ENCODE assay signal across 23 cellular contexts in genomic region chr1:58282623-58283022, GRCh38.
"Had no signal": no experiment of that assay in that cellular context is flagged by ENCODE, and none has a peak within 500 bp of the region (broad histone marks: within the 10 kb centered on the region; RNA-seq: fewer than 3 reads in every experiment).

No MANE protein-coding gene starts in this region.

- H3K4me3 Mint-ChIP-seq: activated B cell treated with CpG ODN at 0.5 μM for 24 hours; activated CD4-positive, alpha-beta T cell treated with anti-CD3 and anti-CD28 coated beads, Interleukin-2, amount 10 ng/mL, durations not matched to agents 24 days and 14 days; activated CD8-positive, alpha-beta memory T cell treated with anti-CD3 and anti-CD28 coated beads, Interleukin-2, amount 10 ng/mL, durations not matched to agents 7 days and 5 days; activated naive CD4-positive, alpha-beta T cell treated with anti-CD3 and anti-CD28 coated beads, Interleukin-2, amount 50 U/mL, for 24 hours; activated T-cell treated with anti-CD3 and anti-CD28 coated beads, Interleukin-2, amount 50 U/mL, for 24 hours; activated T-helper 1 cell treated with anti-CD3 and anti-CD28 coated beads, Interleukin-12 subunit alpha, Interleukin-12 subunit beta, Interleukin-2, Interleukin-4 antibody, amounts not matched to agents 30 ng/mL and 10 ng/mL and 1 ng/mL, durations not matched to agents 14 hours and 24 hours and 36 hours; T-helper 17 cell had no signal

- ATAC-seq: activated CD8-positive, alpha-beta memory T cell treated with anti-CD3 and anti-CD28 coated beads, Interleukin-2, amount 10 ng/mL, durations not matched to agents 7 days and 5 days; T-helper 17 cell had no signal

- H3K4me1 Mint-ChIP-seq: activated B cell treated with CpG ODN at 0.5 μM for 24 hours; activated CD4-positive, alpha-beta T cell treated with anti-CD3 and anti-CD28 coated beads, Interleukin-2, amount 10 ng/mL, durations not matched to agents 24 days and 14 days; activated CD8-positive, alpha-beta memory T cell treated with anti-CD3 and anti-CD28 coated beads, Interleukin-2, amount 10 ng/mL, durations not matched to agents 7 days and 5 days; activated naive CD4-positive, alpha-beta T cell treated with anti-CD3 and anti-CD28 coated beads, Interleukin-2, amount 50 U/mL, for 24 hours; T-helper 17 cell had no signal

- H3K27ac Mint-ChIP-seq: activated B cell treated with CpG ODN at 0.5 μM for 24 hours; activated CD4-positive, alpha-beta T cell treated with anti-CD3 and anti-CD28 coated beads, Interleukin-2, amount 10 ng/mL, durations not matched to agents 24 days and 14 days; activated CD8-positive, alpha-beta memory T cell treated with anti-CD3 and anti-CD28 coated beads, Interleukin-2, amount 10 ng/mL, durations not matched to agents 7 days and 5 days; activated naive CD4-positive, alpha-beta T cell treated with anti-CD3 and anti-CD28 coated beads, Interleukin-2, amount 50 U/mL, for 24 hours; activated T-cell treated with anti-CD3 and anti-CD28 coated beads, Interleukin-2, amount 50 U/mL, for 24 hours; activated T-helper 1 cell treated with anti-CD3 and anti-CD28 coated beads, Interleukin-12 subunit alpha, Interleukin-12 subunit beta, Interleukin-2, Interleukin-4 antibody, amounts not matched to agents 30 ng/mL and 10 ng/mL and 1 ng/mL, durations not matched to agents 14 hours and 24 hours and 36 hours; T-helper 17 cell had no signal

- H3K9me3 Mint-ChIP-seq: activated CD4-positive, alpha-beta T cell treated with anti-CD3 and anti-CD28 coated beads, Interleukin-2, amount 10 ng/mL, durations not matched to agents 24 days and 14 days; activated naive CD4-positive, alpha-beta T cell treated with anti-CD3 and anti-CD28 coated beads, Interleukin-2, amount 50 U/mL, for 24 hours; activated T-helper 1 cell treated with anti-CD3 and anti-CD28 coated beads, Interleukin-12 subunit alpha, Interleukin-12 subunit beta, Interleukin-2, Interleukin-4 antibody, amounts not matched to agents 30 ng/mL and 10 ng/mL and 1 ng/mL, durations not matched to agents 14 hours and 24 hours and 36 hours had no signal

- H3K9me3 ChIP-seq: breast epithelium, Peyer's patch had no signal

- H3K27ac ChIP-seq: breast epithelium, Peyer's patch, RWPE1 had no signal

- H3K36me3 Mint-ChIP-seq: activated CD8-positive, alpha-beta memory T cell treated with anti-CD3 and anti-CD28 coated beads, Interleukin-2, amount 10 ng/mL, durations not matched to agents 7 days and 5 days had no signal

- H3K4me1 ChIP-seq: breast epithelium, Peyer's patch had no signal

- H3K27me3 Mint-ChIP-seq: activated B cell treated with CpG ODN at 0.5 μM for 24 hours; activated CD4-positive, alpha-beta T cell treated with anti-CD3 and anti-CD28 coated beads, Interleukin-2, amount 10 ng/mL, durations not matched to agents 24 days and 14 days; activated CD8-positive, alpha-beta memory T cell treated with anti-CD3 and anti-CD28 coated beads, Interleukin-2, amount 10 ng/mL, durations not matched to agents 7 days and 5 days; activated naive CD4-positive, alpha-beta T cell treated with anti-CD3 and anti-CD28 coated beads, Interleukin-2, amount 50 U/mL, for 24 hours; T-helper 17 cell had no signal

- H3K4me3 ChIP-seq: breast epithelium, Peyer's patch had no signal

- H3K36me3 ChIP-seq: breast epithelium, Peyer's patch had no signal

- DNase-seq: activated B cell treated with CpG ODN at 0.5 μM for 24 hours; activated CD4-positive, alpha-beta T cell treated with anti-CD3 and anti-CD28 coated beads for 1 hour; activated CD4-positive, alpha-beta T cell treated with anti-CD3 and anti-CD28 coated beads, Interleukin-2, amount 10 ng/mL, durations not matched to agents 24 days and 14 days; activated CD4-positive, alpha-beta T cell treated with anti-CD3 and anti-CD28 coated beads, Interleukin-2, amount 50 U/mL, for 48 hours; activated CD8-positive, alpha-beta memory T cell treated with anti-CD3 and anti-CD28 coated beads, Interleukin-2, amount 10 ng/mL, durations not matched to agents 7 days and 5 days; activated effector memory CD4-positive, alpha-beta T cell treated with Interleukin-2 at 50 U/mL for 16 hours; activated naive CD4-positive, alpha-beta T cell; activated T-cell treated with anti-CD3 and anti-CD28 coated beads, Interleukin-2, amount 50 U/mL, for 24 hours; aorta; central memory CD4-positive, alpha-beta T cell; KG1; NCI-H1092 treated with DMSO at 0.1 percent for 48 hours; NCI-H1417 treated with DMSO at 0.1 percent for 48 hours; NCI-H1694; NCI-H2029; Peyer's patch; SIG-M5; T-helper 17 cell; T-helper 9 cell had no signal

- H3K27me3 ChIP-seq: breast epithelium, Peyer's patch had no signal
